Comparison of ENCODE assay signal across 1 cellular context in genomic region chr11:58525037-58525614, GRCh38.
TF ChIP-seq lines count a peak whose summit lies in the region.

No MANE protein-coding gene starts in this region.

TF ChIP-seq in GM12878, 131 proteins besides CTCF, POLR2A, EP300 and RAD21 (continues in another document):
- TF ChIP-seq CEBPB (IDR thresholded peaks at IDR 0.05; ENCODE audit: borderline replicate concordance in 1 of 2, low read depth in 2 of 2, low read length in 2 of 2) (peak in 1 of 2 experiments; percentile 82; a peak in 1 of 4 replicates), ZNF24 (IDR thresholded peaks at IDR 0.05) (0 out of 2 replicates have a peak, but pooled peaks have one; percentile 18), ZBTB40 (IDR thresholded peaks at IDR 0.05; ENCODE audit: borderline replicate concordance) (peak; percentile 39; the same call in 1 of the 2 replicates), CBX3 (IDR thresholded peaks at IDR 0.05; ENCODE audit: borderline replicate concordance, low read depth) (no peak), CEBPZ (IDR thresholded peaks at IDR 0.05; ENCODE audit: low read depth, low read length) (no peak), NBN (IDR thresholded peaks at IDR 0.05) (no peak), SMAD5 (IDR thresholded peaks at IDR 0.05; ENCODE audit: low read depth) (no peak; the same call in 1 of the 2 replicates), SUZ12 (IDR thresholded peaks at IDR 0.05; ENCODE audit: unreplicated experiment) (no peak), ELK1 (IDR thresholded peaks at IDR 0.05; ENCODE audit: low read depth, low read length) (peak; percentile 82), E4F1 (IDR thresholded peaks at IDR 0.05; ENCODE audit: borderline replicate concordance, partially characterized antibody) (no peak), SIX5 (IDR thresholded peaks at IDR 0.05; ENCODE audit: low read depth, low read length, severe bottlenecking) (no peak), ZNF274 (IDR thresholded peaks at IDR 0.05; ENCODE audit: insufficient read depth, insufficient read length) (no peak), ZSCAN29 (IDR thresholded peaks at IDR 0.05) (no peak), NR2F1 (conservative IDR thresholded peaks at IDR 0.05) (peak; percentile 73), LARP7 (IDR thresholded peaks at IDR 0.05) (no peak), HDAC6 (IDR thresholded peaks at IDR 0.05; ENCODE audit: unreplicated experiment) (no peak), SUPT20H (IDR thresholded peaks at IDR 0.05; ENCODE audit: borderline replicate concordance, control insufficient read depth, low read depth, low read length) (no peak), MTA3 (IDR thresholded peaks at IDR 0.05; ENCODE audit: borderline replicate concordance, low read length) (peak; percentile 91; the same call in 1 of the 2 replicates), JUND (IDR thresholded peaks at IDR 0.05; ENCODE audit: low read depth, low read length) (peak; percentile 61; the same call in 1 of the 2 replicates), NFYA (IDR thresholded peaks at IDR 0.05; ENCODE audit: borderline replicate concordance, low read depth, low read length) (no peak), CUX1 (IDR thresholded peaks at IDR 0.05; ENCODE audit: insufficient replicate concordance, low read depth, low read length) (peak; percentile 85), STAT1 (conservative IDR thresholded peaks at IDR 0.05) (no peak), IRF4 (IDR thresholded peaks at IDR 0.05; ENCODE audit: low read depth, low read length) (peak; percentile 74), ETV6 (conservative IDR thresholded peaks at IDR 0.05 in 1 of 2, IDR thresholded peaks at IDR 0.05 in 1 of 2; ENCODE audit: borderline replicate concordance in 1 of 2, low read depth in 1 of 2) (peak in 1 of 2 experiments; percentile 92; a peak in 2 of 4 replicates), IKZF2 (IDR thresholded peaks at IDR 0.05) (peak; percentile 92 to 94), CHD1 (IDR thresholded peaks at IDR 0.05; ENCODE audit: low read depth, low read length) (no peak), USF1 (IDR thresholded peaks at IDR 0.05; ENCODE audit: borderline replicate concordance, extremely low read length, insufficient read depth, low read depth, low read length) (no peak), NFXL1 (IDR thresholded peaks at IDR 0.05; ENCODE audit: borderline replicate concordance) (no peak), SREBF2 (IDR thresholded peaks at IDR 0.05; ENCODE audit: low read length) (no peak), BCLAF1 (IDR thresholded peaks at IDR 0.05) (no peak), SMAD1 (IDR thresholded peaks at IDR 0.05; ENCODE audit: low read depth, partially characterized antibody) (no peak), ZBTB4 (CRISPR knock-in tag; IDR thresholded peaks at IDR 0.05) (no peak)
